In the genomic region with DNA sequence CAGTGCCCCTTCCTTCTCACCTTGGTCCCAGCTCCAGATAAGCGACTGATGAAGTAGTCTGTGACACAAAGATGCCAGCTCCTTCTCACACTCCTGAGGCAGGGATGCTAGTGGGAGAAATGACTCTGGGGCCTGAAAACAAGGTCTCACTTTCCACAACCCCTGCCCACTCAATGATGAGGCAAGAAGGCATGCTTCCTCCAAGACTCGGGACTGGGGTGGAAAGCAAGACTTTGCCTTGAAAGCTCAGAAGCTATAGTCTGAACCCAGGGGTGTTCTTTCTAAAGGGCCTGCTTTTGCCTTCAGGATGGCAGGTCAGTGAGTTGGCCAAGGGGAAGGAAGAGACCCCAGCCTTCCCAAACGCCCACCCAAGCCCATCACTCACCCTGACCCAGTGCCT, we compare ENCODE assay signal across 1 cellular context.
TF ChIP-seq lines count a peak whose summit lies in the region.

No MANE protein-coding gene starts in this region.

TF ChIP-seq in H1, 55 proteins besides CTCF, POLR2A, EP300 and RAD21:
- no peak for TF ChIP-seq SP2 (IDR thresholded peaks at IDR 0.05; ENCODE audit: low read length)
- TF ChIP-seq SAP30 (IDR thresholded peaks at IDR 0.05; ENCODE audit: insufficient read depth, insufficient replicate concordance, low read length), result no peak
- no peak for TF ChIP-seq RBBP5 (IDR thresholded peaks at IDR 0.05; ENCODE audit: borderline replicate concordance, low read depth, low read length)
- no peak for TF ChIP-seq POU5F1 (IDR thresholded peaks at IDR 0.05; ENCODE audit: low read depth, low read length)
- no peak for TF ChIP-seq BACH1 (IDR thresholded peaks at IDR 0.05; ENCODE audit: low read length)
- TF ChIP-seq, protein P1, sequence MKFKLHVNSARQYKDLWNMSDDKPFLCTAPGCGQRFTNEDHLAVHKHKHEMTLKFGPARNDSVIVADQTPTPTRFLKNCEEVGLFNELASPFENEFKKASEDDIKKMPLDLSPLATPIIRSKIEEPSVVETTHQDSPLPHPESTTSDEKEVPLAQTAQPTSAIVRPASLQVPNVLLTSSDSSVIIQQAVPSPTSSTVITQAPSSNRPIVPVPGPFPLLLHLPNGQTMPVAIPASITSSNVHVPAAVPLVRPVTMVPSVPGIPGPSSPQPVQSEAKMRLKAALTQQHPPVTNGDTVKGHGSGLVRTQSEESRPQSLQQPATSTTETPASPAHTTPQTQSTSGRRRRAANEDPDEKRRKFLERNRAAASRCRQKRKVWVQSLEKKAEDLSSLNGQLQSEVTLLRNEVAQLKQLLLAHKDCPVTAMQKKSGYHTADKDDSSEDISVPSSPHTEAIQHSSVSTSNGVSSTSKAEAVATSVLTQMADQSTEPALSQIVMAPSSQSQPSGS (IDR thresholded peaks at IDR 0.05; ENCODE audit: low read length), result no peak
- no peak for TF ChIP-seq NANOG (IDR thresholded peaks at IDR 0.05; ENCODE audit: insufficient read depth, low read depth, low read length, poor library complexity, severe bottlenecking)
- no peak for TF ChIP-seq TAF7 (optimal IDR thresholded peaks at IDR 0.05; ENCODE audit: borderline replicate concordance, low read depth, low read length)
- TF ChIP-seq SP1 (IDR thresholded peaks at IDR 0.05; ENCODE audit: low read depth, low read length), result no peak
- no peak for TF ChIP-seq JUN (IDR thresholded peaks at IDR 0.05; ENCODE audit: low read depth, low read length)
- TF ChIP-seq BRCA1 (IDR thresholded peaks at IDR 0.05; ENCODE audit: low read depth, low read length), result no peak
- no peak for TF ChIP-seq KDM1A (IDR thresholded peaks at IDR 0.05; ENCODE audit: borderline replicate concordance, low read length)
- TF ChIP-seq SIRT6 (IDR thresholded peaks at IDR 0.05; ENCODE audit: low read length), result no peak
- no peak for TF ChIP-seq KDM5A (IDR thresholded peaks at IDR 0.05; ENCODE audit: low read length)
- TF ChIP-seq SIN3A (conservative IDR thresholded peaks at IDR 0.05 in 1 of 2, IDR thresholded peaks at IDR 0.05 in 1 of 2; ENCODE audit: low read depth in 1 of 2, low read length in 2 of 2), result no peak
- no peak for TF ChIP-seq RXRA (IDR thresholded peaks at IDR 0.05; ENCODE audit: insufficient read depth, low read depth, low read length)
- TF ChIP-seq JUND (IDR thresholded peaks at IDR 0.05; ENCODE audit: low read length), result no peak
